In genomic region chr5:60577116-60577515, GRCh38 we compare ENCODE assay signal across 25 cellular contexts.
"Had no signal": no experiment of that assay in that cellular context is flagged by ENCODE, and none has a peak within 500 bp of the region (broad histone marks: within the 10 kb centered on the region; RNA-seq: fewer than 3 reads in every experiment).

No MANE protein-coding gene starts in this region.

- ATAC-seq: activated naive CD8-positive, alpha-beta T cell treated with anti-CD3 and anti-CD28 coated beads, Interleukin-2, amount 50 U/mL, for 24 hours; gastroesophageal sphincter; heart left ventricle; left colon; naive thymus-derived CD4-positive, alpha-beta T cell; upper lobe of right lung; WTC11 had no signal

- H3K9me3 ChIP-seq: ovary, prostate gland, SJSA1, thyroid gland, upper lobe of right lung had no signal

- H3K4me3 Mint-ChIP-seq: activated CD4-positive, alpha-beta memory T cell treated with anti-CD3 and anti-CD28 coated beads for 36 hours; activated naive CD8-positive, alpha-beta T cell treated with anti-CD3 and anti-CD28 coated beads, Interleukin-2, amount 50 U/mL, for 24 hours; naive thymus-derived CD4-positive, alpha-beta T cell; neural crest cell; WTC11 had no signal

- H3K4me1 ChIP-seq: gastroesophageal sphincter, heart left ventricle, prostate gland, SJSA1, spleen, thyroid gland, upper lobe of right lung had no signal

- H3K27me3 Mint-ChIP-seq: activated naive CD8-positive, alpha-beta T cell treated with anti-CD3 and anti-CD28 coated beads, Interleukin-2, amount 50 U/mL, for 24 hours had no signal

- H3K27me3 ChIP-seq: gastroesophageal sphincter, heart left ventricle, ovary, SJSA1, spleen, thyroid gland, upper lobe of right lung had no signal

- H3K27ac ChIP-seq: gastroesophageal sphincter, heart left ventricle, ovary, prostate gland, SJSA1, spleen, thyroid gland, upper lobe of right lung had no signal

- H3K4me3 ChIP-seq: gastroesophageal sphincter, heart left ventricle, ovary, prostate gland, SJSA1, spleen, thyroid gland, upper lobe of right lung had no signal

- H3K36me3 ChIP-seq: gastroesophageal sphincter, heart left ventricle, ovary, prostate gland, SJSA1, spleen, thyroid gland, upper lobe of right lung had no signal

- DNase-seq: activated CD4-positive, alpha-beta memory T cell treated with anti-CD3 and anti-CD28 coated beads for 36 hours; activated CD4-positive, alpha-beta T cell treated with anti-CD3 and anti-CD28 coated beads for 4 hours; activated effector memory CD4-positive, alpha-beta T cell treated with Interleukin-2 at 50 U/mL for 16 hours; activated naive CD4-positive, alpha-beta T cell treated with anti-CD3 and anti-CD28 coated beads, Interleukin-2, amount 50 U/mL, for 16 hours; activated naive CD8-positive, alpha-beta T cell treated with anti-CD3 and anti-CD28 coated beads, Interleukin-2, amount 50 U/mL, for 24 hours; activated T-cell treated with anti-CD3 and anti-CD28 coated beads, Interleukin-2, amount 50 U/mL, for 48 hours; aorta; cerebellar nuclear complex; cortex of kidney; heart left ventricle; left colon; naive thymus-derived CD4-positive, alpha-beta T cell; ovary; spleen; stimulated activated CD4-positive, alpha-beta T cell treated with anti-CD3 and anti-CD28 coated beads, Interleukin-4, amount 100 ng/mL, for 1 hour; stimulated activated naive CD4-positive, alpha-beta T cell treated with Interleukin-2 at 50 U/mL for 16 hours; substantia nigra; T-helper 1 cell; thyroid gland; upper lobe of right lung had no signal

- H3K4me1 Mint-ChIP-seq: activated naive CD8-positive, alpha-beta T cell treated with anti-CD3 and anti-CD28 coated beads, Interleukin-2, amount 50 U/mL, for 24 hours; neural crest cell; WTC11 had no signal

- H3K27ac Mint-ChIP-seq: activated CD4-positive, alpha-beta memory T cell treated with anti-CD3 and anti-CD28 coated beads for 36 hours; activated naive CD8-positive, alpha-beta T cell treated with anti-CD3 and anti-CD28 coated beads, Interleukin-2, amount 50 U/mL, for 24 hours; naive thymus-derived CD4-positive, alpha-beta T cell; WTC11 had no signal
